27 cellular contexts compared by ENCODE assay signal in genomic region chr5:72658767-72659540, GRCh38.
A peak's percentile ranks its signal among the peaks of the same experiment; 100 is the strongest.
DNase-seq lines count a peak whose midpoint lies in the region; ATAC-seq and TF ChIP-seq lines count a peak whose summit lies in the region.
"Had no signal": no experiment of that assay in that cellular context is flagged by ENCODE, and none has a peak within 500 bp of the region (broad histone marks: within the 10 kb centered on the region; RNA-seq: fewer than 3 reads in every experiment).

No MANE protein-coding gene starts in this region.

- intact Hi-C loops in MCF 10A (cut with micrococcal nuclease), result no loop called here
- intact Hi-C loops in mammary epithelial cell (cut with micrococcal nuclease), result no loop called here

- no peak for ATAC-seq in HG02885 (IDR thresholded peaks at IDR 0.05; ENCODE audit: poor library complexity, unreplicated experiment)
- no peak for ATAC-seq in HG03095 (IDR thresholded peaks at IDR 0.05; ENCODE audit: unreplicated experiment)
- ATAC-seq: activated T-cell treated with anti-CD3 and anti-CD28 coated beads, Interleukin-2, amount 50 U/mL, for 4 hours; HepG2; left lobe of liver; pancreas had no signal

- TSS peak; percentile 24 for BruUV-seq in MCF 10A (replicated peaks; lab: Mats Ljungman, UMichigan)
- BruUV-seq in mammary epithelial cell (replicated peaks; lab: Mats Ljungman, UMichigan), result no TSS peak

- H3K27ac ChIP-seq in mammary epithelial cell (ENCODE audit: insufficient read depth, low read depth, low read length), result no peak overlapping the region
- H3K27ac ChIP-seq: 22Rv1, neural progenitor cell, pancreas had no signal

- H3K27me3 ChIP-seq in mammary epithelial cell (ENCODE audit: insufficient read depth, low read length) (no peaks in the 10 kb centered on the region), adipocyte (replicated peaks; ENCODE audit: control insufficient read depth, insufficient read depth, low read length) (peaks cover 3% of the 10 kb centered on the region)
- H3K27me3 ChIP-seq: neural progenitor cell, pancreas had no signal

- H3K36me3 ChIP-seq in mammary epithelial cell (ENCODE audit: insufficient read depth, low read length) (no peaks in the 10 kb centered on the region), adipocyte (ENCODE audit: control insufficient read depth, insufficient read depth, low read length, severe bottlenecking) (no peaks in the 10 kb centered on the region)
- H3K36me3 ChIP-seq: neural progenitor cell, pancreas had no signal

- no peak overlapping the region for H3K4me2 ChIP-seq in mammary epithelial cell (ENCODE audit: insufficient read depth, low read depth, low read length)
- H3K4me2 ChIP-seq: neural progenitor cell, SK-N-SH, smooth muscle cell had no signal

- no peaks in the 10 kb centered on the region for H3K79me2 ChIP-seq in mammary epithelial cell (ENCODE audit: insufficient read depth, low read length)

- 89% methylated on average over 4 of the region's 4 CpGs for WGBS in mammary epithelial cell (ENCODE audit: low coverage, missing lambda C conversion rate)

- CTCF ChIA-PET in MCF 10A (lab: Yijun Ruan, JAX) (no interaction called here), mammary epithelial cell (lab: Charles Lee; ENCODE audit: low non-redundant PET) (no interaction called here)

- H3K9me3 ChIP-seq in mammary epithelial cell (replicated peaks; ENCODE audit: insufficient read depth, low read length) (no peaks in the 10 kb centered on the region), adipocyte (ENCODE audit: control insufficient read depth, low read length) (no peaks in the 10 kb centered on the region)
- H3K9me3 ChIP-seq: pancreas, SK-N-SH had no signal

- TF ChIP-seq CTCF in MCF 10A (IDR thresholded peaks at IDR 0.05; ENCODE audit: unreplicated experiment) (no peak), mammary epithelial cell (conservative IDR thresholded peaks at IDR 0.05 in 1 of 2, IDR thresholded peaks at IDR 0.05 in 1 of 2; ENCODE audit: extremely low read depth in 1 of 2, insufficient read depth in 1 of 2, low read depth in 1 of 2, low read length in 2 of 2) (no peak), fibroblast of the aortic adventitia (IDR thresholded peaks at IDR 0.05; ENCODE audit: insufficient read depth, low read length) (no peak)

- H3K4me3 ChIP-seq in mammary epithelial cell (replicated peaks in 1 of 3; ENCODE audit: insufficient read depth in 1 of 3, low read depth in 2 of 3, low read length in 3 of 3) (no peak overlapping the region), adipocyte (ENCODE audit: low read length) (no peak overlapping the region), fibroblast of the aortic adventitia (ENCODE audit: low read depth, low read length) (no peak overlapping the region)
- H3K4me3 ChIP-seq: neural progenitor cell, pancreas, smooth muscle cell had no signal

- in situ Hi-C loops in mammary epithelial cell (cut with MboI; ENCODE audit: low sequenced_read_pairs in 2 of 2), result no loop called here

- no peaks in the 10 kb centered on the region for H3K4me1 Mint-ChIP-seq in MCF 10A (ENCODE audit: insufficient read depth, unreplicated experiment)
- H3K4me1 Mint-ChIP-seq: CD4-positive, CD25-positive, alpha-beta regulatory T cell had no signal

- POLR2A ChIA-PET in MCF 10A (lab: Yijun Ruan, JAX), result no interaction called here

- H4K20me1 ChIP-seq in mammary epithelial cell (ENCODE audit: insufficient read depth, low read length), result no peaks in the 10 kb centered on the region

- H3K9me3 Mint-ChIP-seq in MCF 10A (ENCODE audit: unreplicated experiment), result no peaks in the 10 kb centered on the region
- H3K9me3 Mint-ChIP-seq: activated T-cell treated with anti-CD3 and anti-CD28 coated beads, Interleukin-2, amount 50 U/mL, for 4 hours had no signal

- H3K9ac ChIP-seq in mammary epithelial cell (ENCODE audit: insufficient read depth, low read length), result no peak overlapping the region
- H3K9ac ChIP-seq in adipocyte (ENCODE audit: low read length), result no peak overlapping the region
- H3K9ac ChIP-seq: neural progenitor cell, SK-N-SH had no signal

- DNase-seq in MCF 10A (ENCODE audit: unreplicated experiment), result no peak
- no peak for DNase-seq in mammary epithelial cell
- DNase-seq in adipocyte (ENCODE audit: low read depth), result peak; percentile 39
- DNase-seq in fibroblast of the aortic adventitia (ENCODE audit: low read depth), result peak; percentile 26
- no peak for DNase-seq in medulla oblongata (ENCODE audit: extremely low spot score)
- no peak for DNase-seq in stimulated activated CD4-positive, alpha-beta T cell treated with anti-CD3 and anti-CD28 coated beads, Interleukin-1b, Interleukin-23, amount 100 ng/mL, for 48 hours
- DNase-seq: activated CD4-positive, alpha-beta T cell treated with anti-CD3 and anti-CD28 coated beads, Interleukin-2, amount 50 U/mL, for 1 hour; activated CD4-positive, CD25-positive, alpha-beta regulatory T cell; activated gamma-delta T cell treated with Interleukin-2 at 50 U/mL for 16 hours; activated T-cell treated with anti-CD3 and anti-CD28 coated beads, Interleukin-2, amount 50 U/mL, for 4 hours; AML-193; CD4-positive, CD25-positive, alpha-beta regulatory T cell; NCI-H1048; NCI-H2107; NCI-H446; NCI-H82; OCI-M1; pancreas; SK-N-SH; stimulated activated naive CD8-positive, alpha-beta T cell treated with anti-CD3 and anti-CD28 coated beads, Interleukin-15, Interleukin-2, amounts not matched to agents 100 U/mL and 50 U/mL, for 24 hours had no signal

- no peak overlapping the region for H3K27ac Mint-ChIP-seq in MCF 10A (ENCODE audit: low read depth, unreplicated experiment)
- H3K27ac Mint-ChIP-seq: CD4-positive, CD25-positive, alpha-beta regulatory T cell; neural progenitor cell had no signal

- no peaks in the 10 kb centered on the region for H3K27me3 Mint-ChIP-seq in MCF 10A (ENCODE audit: insufficient read depth, unreplicated experiment)

- H3K4me1 ChIP-seq in mammary epithelial cell (ENCODE audit: insufficient read depth, low read length) (no peaks in the 10 kb centered on the region), adipocyte (ENCODE audit: control insufficient read depth, insufficient read depth, low read length) (no peaks in the 10 kb centered on the region)
- H3K4me1 ChIP-seq: pancreas had no signal

- dilution Hi-C loops in mammary epithelial cell (cut with HindIII; ENCODE audit: low sequenced_read_pairs), result no loop called here

- H2AFZ ChIP-seq in mammary epithelial cell (ENCODE audit: low read depth, low read length), result no peak overlapping the region
- H2AFZ ChIP-seq: neural progenitor cell had no signal

- no peaks in the 10 kb centered on the region for H3K36me3 Mint-ChIP-seq in MCF 10A (ENCODE audit: insufficient read depth, unreplicated experiment)
- H3K36me3 Mint-ChIP-seq: CD4-positive, CD25-positive, alpha-beta regulatory T cell; neural progenitor cell had no signal

- H3K4me3 Mint-ChIP-seq in MCF 10A (ENCODE audit: unreplicated experiment), result no peak overlapping the region
- H3K4me3 Mint-ChIP-seq: activated T-cell treated with anti-CD3 and anti-CD28 coated beads, Interleukin-2, amount 50 U/mL, for 4 hours; CD4-positive, CD25-positive, alpha-beta regulatory T cell; neural progenitor cell had no signal

Comparison
In these comparisons a context has a peak if more than half of its experiments do, and no peak if none do; other contexts are left out.
1. DNase-seq: peak in adipocyte (single experiment) and fibroblast of the aortic adventitia (single experiment); none in MCF 10A (single experiment), mammary epithelial cell (single experiment), medulla oblongata (single experiment) and stimulated activated CD4-positive, alpha-beta T cell treated with anti-CD3 and anti-CD28 coated beads, Interleukin-1b, Interleukin-23, amount 100 ng/mL, for 48 hours (single experiment).